ENCODE assay signal across 9 cellular contexts in the genomic region with DNA sequence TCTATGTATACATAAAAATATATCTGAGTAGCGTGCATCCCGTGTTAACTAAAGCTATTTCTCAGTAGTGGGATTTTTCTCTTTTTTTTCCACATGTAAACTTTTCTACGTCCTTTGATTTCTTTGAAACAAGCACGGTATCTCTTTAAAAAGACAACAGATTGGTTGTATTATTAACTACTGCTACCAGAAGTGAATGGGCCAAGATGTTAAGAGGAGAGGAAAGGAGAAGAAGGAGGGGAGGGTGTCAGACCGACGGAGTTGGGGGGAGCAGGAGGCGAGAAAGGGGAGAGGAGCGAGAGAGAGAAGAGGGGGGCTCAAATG.
DNase-seq lines count a peak whose midpoint lies in the region; ATAC-seq, FAIRE-seq and TF ChIP-seq lines count a peak whose summit lies in the region.
"Had no signal": no experiment of that assay in that cellular context is flagged by ENCODE, and none has a peak within 500 bp of the region (broad histone marks: within the 10 kb centered on the region; RNA-seq: fewer than 3 reads in every experiment).

No MANE protein-coding gene starts in this region.

- H3K9ac ChIP-seq in HUES48 (ENCODE audit: low read depth, low read length) (no peak overlapping the region), keratinocyte (ENCODE audit: control insufficient read depth, extremely low read depth, insufficient read depth, low read length) (no peak overlapping the region), smooth muscle cell (ENCODE audit: low read depth) (no peak overlapping the region)

- H3K79me2 ChIP-seq in keratinocyte (ENCODE audit: control insufficient read depth, insufficient read depth, low read length) (no peaks in the 10 kb centered on the region), smooth muscle cell (ENCODE audit: low read depth) (no peaks in the 10 kb centered on the region)

- intact Hi-C loops in ascending aorta (cut with DNase I): loop anchor here (5.0 to 10.0 kb wide), 3 partner anchors 61 to 513 kb away; partner anchors contain the start of genes CMIP and DYNLRB2

- no peak overlapping the region for H3K27ac ChIP-seq in HUES48 (ENCODE audit: low read depth, low read length)
- peak overlapping the region; percentile 89 to 94 for H3K27ac ChIP-seq in ascending aorta
- no peak overlapping the region for H3K27ac ChIP-seq in keratinocyte (ENCODE audit: control insufficient read depth, insufficient read depth, low read length)
- no peak overlapping the region for H3K27ac ChIP-seq in smooth muscle cell (ENCODE audit: low read depth)

- no peaks in the 10 kb centered on the region for H3K9me1 ChIP-seq in keratinocyte (ENCODE audit: control insufficient read depth, extremely low read depth, insufficient read depth, low read length)

- DNase-seq in ascending aorta (ENCODE audit: low spot score in 2 of 2) (no peak), keratinocyte (ENCODE audit: low read depth, low spot score) (no peak), smooth muscle cell (lab: John Stamatoyannopoulos, UW; ENCODE audit: unreplicated experiment) (no peak), MV-4-11 (lab: John Stamatoyannopoulos, UW) (no peak), anterior cingulate cortex (lab: John Stamatoyannopoulos, UW) (no peak)
- DNase-seq: activated gamma-delta T cell had no signal

- H3K9me3 ChIP-seq in HUES48 (ENCODE audit: control insufficient read depth, insufficient read depth, low read length) (no peaks in the 10 kb centered on the region), ascending aorta (no peaks in the 10 kb centered on the region), keratinocyte (ENCODE audit: control insufficient read depth, low read depth, low read length) (no peaks in the 10 kb centered on the region), smooth muscle cell (replicated peaks; ENCODE audit: low read depth) (no peaks in the 10 kb centered on the region)

- H3K4me1 ChIP-seq in HUES48 (ENCODE audit: control insufficient read depth, insufficient read depth, low read length) (peaks cover 3% of the 10 kb centered on the region; the same call in 1 of the 2 replicates), ascending aorta (peaks cover 0 to 2% of the 10 kb centered on the region in 2 donors), keratinocyte (ENCODE audit: control insufficient read depth, extremely low read depth, insufficient read depth, low read length) (peaks cover 12% of the 10 kb centered on the region), smooth muscle cell (ENCODE audit: low read depth) (peaks cover 5% of the 10 kb centered on the region)

- H3K27me3 ChIP-seq in HUES48 (ENCODE audit: control insufficient read depth, insufficient read depth, low read length) (peaks cover 38% of the 10 kb centered on the region), ascending aorta (no peaks in the 10 kb centered on the region), keratinocyte (ENCODE audit: control insufficient read depth, extremely low read depth, insufficient read depth, low read length) (no peaks in the 10 kb centered on the region), smooth muscle cell (ENCODE audit: low read depth) (peaks cover 23% of the 10 kb centered on the region)

- H3F3A ChIP-seq in smooth muscle cell (ENCODE audit: low read depth): no peaks in the 10 kb centered on the region

- no peak for FAIRE-seq in keratinocyte (lab: Jason Lieb, UNC)

- H2AFZ ChIP-seq in keratinocyte (ENCODE audit: control insufficient read depth, low read length): peak overlapping the region; percentile 43
- peak overlapping the region; percentile 99 for H2AFZ ChIP-seq in smooth muscle cell (ENCODE audit: low read depth)

- H4K20me1 ChIP-seq in keratinocyte (ENCODE audit: control insufficient read depth, extremely low read depth, insufficient read depth, low read length) (no peaks in the 10 kb centered on the region), smooth muscle cell (ENCODE audit: low read depth) (no peaks in the 10 kb centered on the region)

- H3K36me3 ChIP-seq in HUES48 (ENCODE audit: control insufficient read depth, insufficient read depth, low read length): no peaks in the 10 kb centered on the region
- H3K36me3 ChIP-seq in ascending aorta: no peaks in the 10 kb centered on the region
- no peaks in the 10 kb centered on the region for H3K36me3 ChIP-seq in keratinocyte (ENCODE audit: control insufficient read depth in 2 of 2, extremely low read depth in 1 of 2, insufficient read depth in 2 of 2, low read length in 2 of 2)
- no peaks in the 10 kb centered on the region for H3K36me3 ChIP-seq in smooth muscle cell (ENCODE audit: low read depth)

- WGBS in smooth muscle cell (ENCODE audit: low lambda C conversion rate): 42% methylated on average over 6 of the region's 8 CpGs

- TF ChIP-seq CTCF in ascending aorta (IDR thresholded peaks at IDR 0.05) (no peak), keratinocyte (optimal IDR thresholded peaks at IDR 0.05 in 1 of 3, IDR thresholded peaks at IDR 0.05 in 1 of 3, conservative IDR thresholded peaks at IDR 0.05 in 1 of 3; ENCODE audit: extremely low read depth in 1 of 3, insufficient read depth in 2 of 3, low read length in 3 of 3) (no peak), smooth muscle cell (IDR thresholded peaks at IDR 0.05; ENCODE audit: borderline replicate concordance, insufficient read depth, poor library complexity, severe bottlenecking) (no peak)

- H3K4me2 ChIP-seq in keratinocyte (ENCODE audit: control insufficient read depth, extremely low read depth, insufficient read depth, low read depth, low read length) (peak overlapping the region; percentile 69), smooth muscle cell (peak overlapping the region; percentile 98)

- H3K4me3 ChIP-seq in HUES48 (ENCODE audit: low read depth, low read length): peak overlapping the region; percentile 62
- peak overlapping the region; percentile 63 to 67 for H3K4me3 ChIP-seq in ascending aorta
- H3K4me3 ChIP-seq in keratinocyte (ENCODE audit: control insufficient read depth in 2 of 3, extremely low read depth in 1 of 3, insufficient read depth in 2 of 3, low read depth in 1 of 3, low read length in 3 of 3): peak overlapping the region in 1 of 3 experiments; percentile 37
- H3K4me3 ChIP-seq in smooth muscle cell: peak overlapping the region; percentile 62

- dilution Hi-C loops in keratinocyte (cut with MboI; ENCODE audit: extremely low pct_ligation_motif_present, low sequenced_read_pairs): no loop called here

- ATAC-seq in GM18498 (IDR thresholded peaks at IDR 0.05; ENCODE audit: unreplicated experiment): no peak
- ATAC-seq in HG03097 (IDR thresholded peaks at IDR 0.05; ENCODE audit: low FRiP score, unreplicated experiment): no peak

Comparison
In these comparisons a context has a peak if more than half of its experiments do, and no peak if none do; other contexts are left out.
1. H3K27ac ChIP-seq: peak in ascending aorta (2 of 2); none in HUES48 (single experiment), keratinocyte (single experiment) and smooth muscle cell (single experiment).